ENCODE assay signal across 10 cellular contexts in genomic region chr19:49878744-49879070, GRCh38. TPM values are rescaled to one million over a fixed set of nuclear protein-coding genes. Genes with fewer than 3 reads are reported as not detected.
A peak's percentile ranks its signal among the peaks of the same experiment; 100 is the strongest.
DNase-seq lines count a peak whose midpoint lies in the region; ATAC-seq and TF ChIP-seq lines count a peak whose summit lies in the region.
"Had no signal": no experiment of that assay in that cellular context is flagged by ENCODE, and none has a peak within 500 bp of the region (broad histone marks: within the 10 kb centered on the region; RNA-seq: fewer than 3 reads in every experiment).

No MANE protein-coding gene starts in this region.

- H3K4me3 ChIP-seq in iPS-15b (ENCODE audit: low read depth, low read length) (peak overlapping the region; percentile 99), suprapubic skin (peak overlapping the region; percentile 100)

- no peaks in the 10 kb centered on the region for H3K9me3 Mint-ChIP-seq in T-helper 1 cell treated with Interleukin-12 subunit alpha and Interleukin-12 subunit beta and Interleukin-4 antibody, amounts not matched to agents 30 μg/mL and 1 μg/mL, for 36 hours
- no peaks in the 10 kb centered on the region for H3K9me3 Mint-ChIP-seq in activated T-helper 17 cell treated with anti-CD3 and anti-CD28 coated beads, Interleukin-2, amount 50 U/mL, for 72 hours

- peak overlapping the region; percentile 9 for H3K9ac ChIP-seq in iPS-15b (ENCODE audit: low read depth, low read length)
- H3K9ac ChIP-seq: parathyroid adenoma had no signal

- no peaks in the 10 kb centered on the region for H3K9me3 ChIP-seq in iPS-15b (ENCODE audit: control insufficient read depth, insufficient read depth, low read length)
- H3K9me3 ChIP-seq in suprapubic skin: no peaks in the 10 kb centered on the region

- H3K4me3 Mint-ChIP-seq in T-helper 1 cell treated with Interleukin-12 subunit alpha and Interleukin-12 subunit beta and Interleukin-4 antibody, amounts not matched to agents 30 μg/mL and 1 μg/mL, for 36 hours: no peak overlapping the region
- H3K4me3 Mint-ChIP-seq in activated T-helper 17 cell treated with anti-CD3 and anti-CD28 coated beads, Interleukin-2, amount 50 U/mL, for 72 hours: no peak overlapping the region

- H3K36me3 ChIP-seq in iPS-15b (ENCODE audit: control insufficient read depth, insufficient read depth, low read length): peaks cover 44% of the 10 kb centered on the region
- H3K36me3 ChIP-seq in suprapubic skin: peaks cover 50% of the 10 kb centered on the region

- H3K27ac ChIP-seq in suprapubic skin: peak overlapping the region; percentile 99

- peaks cover 19% of the 10 kb centered on the region for H3K36me3 Mint-ChIP-seq in T-helper 1 cell treated with Interleukin-12 subunit alpha and Interleukin-12 subunit beta and Interleukin-4 antibody, amounts not matched to agents 30 μg/mL and 1 μg/mL, for 36 hours (ENCODE audit: low read depth)
- peaks cover 74% of the 10 kb centered on the region for H3K36me3 Mint-ChIP-seq in activated T-helper 17 cell treated with anti-CD3 and anti-CD28 coated beads, Interleukin-2, amount 50 U/mL, for 72 hours (ENCODE audit: low read depth)

- TF ChIP-seq CTCF in suprapubic skin (IDR thresholded peaks at IDR 0.05): no peak

- peaks cover 27% of the 10 kb centered on the region for H3K4me1 Mint-ChIP-seq in T-helper 1 cell treated with Interleukin-12 subunit alpha and Interleukin-12 subunit beta and Interleukin-4 antibody, amounts not matched to agents 30 μg/mL and 1 μg/mL, for 36 hours (ENCODE audit: low read depth)
- H3K4me1 Mint-ChIP-seq in activated T-helper 17 cell treated with anti-CD3 and anti-CD28 coated beads, Interleukin-2, amount 50 U/mL, for 72 hours: peaks cover 8% of the 10 kb centered on the region

- TF ChIP-seq EP300 in suprapubic skin (IDR thresholded peaks at IDR 0.05): no peak

- H3K27me3 ChIP-seq in iPS-15b (ENCODE audit: control insufficient read depth, insufficient read depth, low read length): no peaks in the 10 kb centered on the region
- H3K27me3 ChIP-seq in suprapubic skin: no peaks in the 10 kb centered on the region

- H3K4me1 ChIP-seq in iPS-15b (ENCODE audit: control insufficient read depth, insufficient read depth, low read length) (peaks cover 5% of the 10 kb centered on the region), suprapubic skin (peaks cover 35% of the 10 kb centered on the region)

- no peak for ATAC-seq in activated T-helper 17 cell treated with anti-CD3 and anti-CD28 coated beads, Interleukin-2, amount 50 U/mL, for 72 hours (replicated peaks)
- ATAC-seq in GM19452 (IDR thresholded peaks at IDR 0.05; ENCODE audit: unreplicated experiment): no peak

- WGBS in suprapubic skin: 82% methylated on average over 9 of the region's 9 CpGs

- H3K27me3 Mint-ChIP-seq in T-helper 1 cell treated with Interleukin-12 subunit alpha and Interleukin-12 subunit beta and Interleukin-4 antibody, amounts not matched to agents 30 μg/mL and 1 μg/mL, for 36 hours (ENCODE audit: low read depth): no peaks in the 10 kb centered on the region
- H3K27me3 Mint-ChIP-seq in activated T-helper 17 cell treated with anti-CD3 and anti-CD28 coated beads, Interleukin-2, amount 50 U/mL, for 72 hours: no peaks in the 10 kb centered on the region

- no peak for TF ChIP-seq POLR2A in suprapubic skin (IDR thresholded peaks at IDR 0.05)

- peak overlapping the region; percentile 69 for H3K27ac Mint-ChIP-seq in T-helper 1 cell treated with Interleukin-12 subunit alpha and Interleukin-12 subunit beta and Interleukin-4 antibody, amounts not matched to agents 30 μg/mL and 1 μg/mL, for 36 hours
- H3K27ac Mint-ChIP-seq in activated T-helper 17 cell treated with anti-CD3 and anti-CD28 coated beads, Interleukin-2, amount 50 U/mL, for 72 hours: peak overlapping the region; percentile 43

- DNase-seq in T-helper 1 cell: no peak
- DNase-seq in suprapubic skin (ENCODE audit: low spot score in 2 of 2): no peak
- no peak for DNase-seq in dedifferentiated amniotic fluid mesenchymal stem cell (ENCODE audit: extremely low spot score)
- DNase-seq in HCEC 1CT: no peak
- DNase-seq: NCI-H510A had no signal

RNA-seq across cellular contexts. Expression of gene TBC1D17, which starts 1.2 kb away (rescaled TPM):
- 10 to 100 TPM; 21.4 to 57.4 TPM for total RNA-seq in activated T-helper 17 cell treated with anti-CD3 and anti-CD28 coated beads, Interleukin-2, amount 50 U/mL, for 72 hours
- 10 to 100 TPM; 40.5 to 93.4 (median 59.4) TPM for total RNA-seq in suprapubic skin

RNA-seq across cellular contexts. Expression of gene AKT1S1, which starts 1.6 kb away (rescaled TPM):
- total RNA-seq in activated T-helper 17 cell treated with anti-CD3 and anti-CD28 coated beads, Interleukin-2, amount 50 U/mL, for 72 hours: 10 to 100 TPM; 33.8 to 72.8 TPM
- 10 to 100 TPM; 19.3 to 25.1 (median 20.0) TPM for total RNA-seq in suprapubic skin

RNA-seq across cellular contexts. Expression of gene PNKP, which starts 11.3 kb away (rescaled TPM):
- 100 to 1,000 TPM; 100 to 111 TPM for total RNA-seq in activated T-helper 17 cell treated with anti-CD3 and anti-CD28 coated beads, Interleukin-2, amount 50 U/mL, for 72 hours
- total RNA-seq in suprapubic skin: 10 to 100 TPM; 26.0 to 53.3 (median 40.5) TPM

RNA-seq across cellular contexts. Expression of gene IL4I1, which starts 18.0 kb away (rescaled TPM):
- 100 to 1,000 TPM in 1 of 2 donors, 10 to 100 TPM in 1; 42.0 to 177 TPM for total RNA-seq in activated T-helper 17 cell treated with anti-CD3 and anti-CD28 coated beads, Interleukin-2, amount 50 U/mL, for 72 hours
- total RNA-seq in suprapubic skin: under 1 TPM in 1 of 4 donors, not detected in 3; 0.89 TPM

RNA-seq across cellular contexts. Expression of gene PTOV1, which starts 27.7 kb away (rescaled TPM):
- total RNA-seq in activated T-helper 17 cell treated with anti-CD3 and anti-CD28 coated beads, Interleukin-2, amount 50 U/mL, for 72 hours: 100 to 1,000 TPM in 1 of 2 donors, 10 to 100 TPM in 1; 82.7 to 109 TPM
- total RNA-seq in suprapubic skin: 100 to 1,000 TPM in 1 of 4 donors, 10 to 100 TPM in 3; 82.2 to 147 (median 91.2) TPM
